In the genomic region with DNA sequence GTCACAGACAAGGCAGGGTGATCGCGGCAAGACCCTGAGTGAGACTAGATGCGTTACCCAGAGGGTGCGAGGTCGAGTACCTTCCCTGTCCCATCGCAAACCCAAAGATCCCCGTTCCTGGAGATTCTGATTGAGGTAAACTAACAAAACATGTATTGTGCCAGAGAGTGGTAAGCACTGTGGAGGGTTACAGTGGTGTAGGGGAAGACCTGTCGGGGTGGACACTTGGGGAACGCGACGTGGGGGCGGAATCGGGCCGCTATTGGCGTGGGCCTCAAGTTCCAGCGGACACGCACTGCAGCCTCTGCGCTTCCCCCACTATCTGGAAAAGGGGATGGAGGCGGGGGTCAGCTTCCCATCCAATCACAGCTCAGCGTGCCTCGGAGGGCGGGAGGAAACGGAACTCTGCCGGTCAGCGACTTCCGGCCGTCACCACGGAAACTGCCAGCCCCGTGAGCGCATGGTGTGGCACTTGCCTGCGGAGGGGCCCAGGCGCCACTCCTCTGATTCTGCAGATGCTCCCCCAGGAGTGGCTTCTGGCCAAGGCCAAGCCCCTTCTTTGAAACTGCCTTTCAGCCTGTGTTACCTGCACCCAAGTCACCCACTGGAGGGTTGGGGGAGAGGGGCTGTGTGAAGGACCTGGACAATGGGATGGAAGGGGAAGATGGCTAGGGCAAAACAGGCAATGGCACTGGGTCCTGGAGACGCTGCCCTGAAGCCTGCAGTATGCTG, we compare ENCODE assay signal across 8 cellular contexts. TPM values are rescaled to one million over a fixed set of nuclear protein-coding genes. Genes with fewer than 3 reads are reported as not detected.
DNase-seq lines count a peak whose midpoint lies in the region; ATAC-seq, FAIRE-seq and TF ChIP-seq lines count a peak whose summit lies in the region.

No MANE protein-coding gene starts in this region.

- TF ChIP-seq POLR2A in A549 (IDR thresholded peaks at IDR 0.05; ENCODE audit: low read length) (peak; percentile 78), prostate gland (IDR thresholded peaks at IDR 0.05) (no peak)

- peaks cover 50% of the 10 kb centered on the region for H3K36me3 Mint-ChIP-seq in activated naive CD8-positive, alpha-beta T cell treated with anti-CD3 and anti-CD28 coated beads, Interleukin-2, amount 50 U/mL, for 24 hours (ENCODE audit: low read depth)

- FAIRE-seq in A549 (lab: Jason Lieb, UNC) (peak; percentile 92), GM19239 (lab: Jason Lieb, UNC) (peak; percentile 98)

- WGBS in A549 (ENCODE audit: missing lambda C conversion rate): 2% methylated on average over 32 of the region's 33 CpGs
- WGBS in heart right ventricle, 2 donors: 1 to 2% methylated on average over 32 to 33 of the region's 33 CpGs
- 2% methylated on average over 31 of the region's 33 CpGs for WGBS in prostate gland

- DNase-seq in A549 (ENCODE audit: low read depth in 1 of 2, low spot score in 1 of 2) (peak; percentile 97 to 99), GM19239 (ENCODE audit: insufficient read length, low spot score) (peak; percentile 90), NCI-H226 (peak; percentile 95), heart right ventricle (peak; percentile 90 to 94), prostate gland (ENCODE audit: low spot score) (peak; percentile 87), NCI-H146 (lab: John Stamatoyannopoulos, UW) (no peak)
- DNase-seq in activated naive CD8-positive, alpha-beta T cell treated with anti-CD3 and anti-CD28 coated beads, Interleukin-2, amount 50 U/mL, for 24 hours: peak; percentile 89

- H3K9me3 Mint-ChIP-seq in activated naive CD8-positive, alpha-beta T cell treated with anti-CD3 and anti-CD28 coated beads, Interleukin-2, amount 50 U/mL, for 24 hours: no peaks in the 10 kb centered on the region

- peak; percentile 63 to 77 for ATAC-seq in A549
- ATAC-seq in activated naive CD8-positive, alpha-beta T cell treated with anti-CD3 and anti-CD28 coated beads, Interleukin-2, amount 50 U/mL, for 24 hours: peak; percentile 21
- ATAC-seq in heart right ventricle: peak; percentile 62 to 82 (median 72)
- no peak for ATAC-seq in GM21528 (IDR thresholded peaks at IDR 0.05; ENCODE audit: low FRiP score, unreplicated experiment)

- peaks cover 0 to 24% (median 0%) of the 10 kb centered on the region in 7 donors for H3K27me3 ChIP-seq in heart right ventricle
- no peaks in the 10 kb centered on the region for H3K27me3 ChIP-seq in prostate gland (replicated peaks; ENCODE audit: insufficient read depth)

- H3K4me3 Mint-ChIP-seq in activated naive CD8-positive, alpha-beta T cell treated with anti-CD3 and anti-CD28 coated beads, Interleukin-2, amount 50 U/mL, for 24 hours: peak overlapping the region; percentile 94

- intact Hi-C loops in heart right ventricle (cut with DNase I) (loop anchor here in 2 of 10 donors (1.0 kb wide), 2 partner anchors 13 to 14 kb away; a partner anchor contains a TSS), prostate gland (cut with DNase I) (loop anchor here (2.0 kb wide), 1 partner anchor 13 kb away; a partner anchor contains a TSS)

- H3K27ac ChIP-seq in A549 (peak overlapping the region; percentile 95 to 99), heart right ventricle (peak overlapping the region; percentile 98 to 100 (median 100)), prostate gland (peak overlapping the region; percentile 100)

- peak overlapping the region; percentile 94 for H3K4me2 ChIP-seq in A549

- no peaks in the 10 kb centered on the region for H3K9me3 ChIP-seq in A549
- no peaks in the 10 kb centered on the region for H3K9me3 ChIP-seq in heart right ventricle
- H3K9me3 ChIP-seq in prostate gland: no peaks in the 10 kb centered on the region

- peak overlapping the region; percentile 100 for H3K27ac Mint-ChIP-seq in activated naive CD8-positive, alpha-beta T cell treated with anti-CD3 and anti-CD28 coated beads, Interleukin-2, amount 50 U/mL, for 24 hours

- H3K27me3 Mint-ChIP-seq in activated naive CD8-positive, alpha-beta T cell treated with anti-CD3 and anti-CD28 coated beads, Interleukin-2, amount 50 U/mL, for 24 hours: peaks cover 2% of the 10 kb centered on the region

- no peak for TF ChIP-seq RAD21 in A549 (conservative IDR thresholded peaks at IDR 0.05 in 1 of 2, IDR thresholded peaks at IDR 0.05 in 1 of 2)

- POLR2A ChIA-PET in A549 (lab: Yijun Ruan, JAX): interaction anchor here (0.7 to 2.9 kb wide), 13 partner anchors 9 to 376 kb away, joined by 3 to 37 read pairs (median 6); a partner anchor contains a TSS

- TF ChIP-seq EP300 in A549 (IDR thresholded peaks at IDR 0.05): no peak

- CTCF ChIA-PET in A549 (lab: Yijun Ruan, JAX): interaction anchor here (0.7 to 4.0 kb wide), 4 partner anchors 10 to 45 kb away, joined by 3 to 28 read pairs (median 5); a partner anchor contains a TSS

- TF ChIP-seq CTCF in A549 (IDR thresholded peaks at IDR 0.05) (no peak), heart right ventricle (IDR thresholded peaks at IDR 0.05) (no peak), prostate gland (IDR thresholded peaks at IDR 0.05) (no peak)

- H3K4me3 ChIP-seq in A549 (peak overlapping the region; percentile 78), heart right ventricle (peak overlapping the region; percentile 57 to 98 (median 76)), prostate gland (peak overlapping the region; percentile 76 to 81)

- H3K36me3 ChIP-seq in heart right ventricle (peaks cover 0 to 16% (median 11%) of the 10 kb centered on the region in 9 donors), prostate gland (no peaks in the 10 kb centered on the region)

- H3K4me1 ChIP-seq in A549 (peaks cover 34% of the 10 kb centered on the region), heart right ventricle (peaks cover 26 to 70% (median 60%) of the 10 kb centered on the region in 9 donors), prostate gland (replicated peaks) (peaks cover 20% of the 10 kb centered on the region)

- peaks cover 80% of the 10 kb centered on the region for H3K4me1 Mint-ChIP-seq in activated naive CD8-positive, alpha-beta T cell treated with anti-CD3 and anti-CD28 coated beads, Interleukin-2, amount 50 U/mL, for 24 hours

TF ChIP-seq in A549, 52 proteins besides CTCF, POLR2A, EP300 and RAD21 (continues in another document):
- TF ChIP-seq FOSL2 (IDR thresholded peaks at IDR 0.05) (no peak), FOSL2 (CRISPR knock-in tag; IDR thresholded peaks at IDR 0.05) (peak; percentile 21; the same call in 1 of the 2 replicates), ESRRA (IDR thresholded peaks at IDR 0.05; ENCODE audit: borderline replicate concordance, low read length) (no peak), CHD4 (IDR thresholded peaks at IDR 0.05; ENCODE audit: borderline replicate concordance) (no peak), ZSCAN20 (CRISPR knock-in tag; IDR thresholded peaks at IDR 0.05) (no peak), MYC (IDR thresholded peaks at IDR 0.05; ENCODE audit: borderline replicate concordance, low read length) (peak; percentile 96), MAFK (IDR thresholded peaks at IDR 0.05; ENCODE audit: partially characterized antibody) (no peak)
- TF ChIP-seq, protein P1, sequence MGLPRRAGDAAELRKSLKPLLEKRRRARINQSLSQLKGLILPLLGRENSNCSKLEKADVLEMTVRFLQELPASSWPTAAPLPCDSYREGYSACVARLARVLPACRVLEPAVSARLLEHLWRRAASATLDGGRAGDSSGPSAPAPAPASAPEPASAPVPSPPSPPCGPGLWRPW (IDR thresholded peaks at IDR 0.05): no peak

RNA-seq across cellular contexts. Expression of a gene that starts 1.0 kb away (rescaled TPM):
- polyA plus RNA-seq in A549 (2011; rRNA removed) (185 and 190 TPM in 2 replicates), A549 (2017; fragmentation: RNase III; extraction: RNeasy Plus Mini Kit Qiagen cat#74134 plus additional on column Dnase treatment) (135 to 139 TPM (median 137 TPM) in 3 replicates), heart right ventricle (100 to 1,000 TPM in 1 of 2 donors, 10 to 100 TPM in 1; 45.4 to 115 TPM)
- 137 and 162 TPM in 2 replicates for polyA plus RNA-seq in A549 (2012; cell fraction: cytosol; rRNA removed)
- polyA plus RNA-seq in A549 (2012; cell fraction: nucleus; rRNA removed): 124 and 127 TPM in 2 replicates
- 210 and 218 TPM in 2 replicates for polyA minus RNA-seq in A549 (2011; rRNA and poly(A)+ RNA removed)
- total RNA-seq in heart right ventricle (100 to 1,000 TPM; 107 to 146 (median 122) TPM), prostate gland (10 to 100 TPM; 27.7 to 44.2 TPM)

RNA-seq across cellular contexts. Expression of a gene that starts 4.5 kb away (rescaled TPM):
- 223 and 280 TPM in 2 replicates for polyA plus RNA-seq in A549 (2011; rRNA removed)
- polyA plus RNA-seq in A549 (2012; cell fraction: cytosol; rRNA removed): 234 and 296 TPM in 2 replicates
- 118 and 141 TPM in 2 replicates for polyA plus RNA-seq in A549 (2012; cell fraction: nucleus; rRNA removed)
- polyA plus RNA-seq in A549 (2017; fragmentation: RNase III; extraction: RNeasy Plus Mini Kit Qiagen cat#74134 plus additional on column Dnase treatment): 192 to 227 TPM (median 198 TPM) in 3 replicates
- 198 and 245 TPM in 2 replicates for polyA minus RNA-seq in A549 (2011; rRNA and poly(A)+ RNA removed)
- 100 to 1,000 TPM; 123 to 151 (median 131) TPM for total RNA-seq in heart right ventricle
- polyA plus RNA-seq in heart right ventricle: 100 to 1,000 TPM; 239 to 349 TPM
- 100 to 1,000 TPM; 102 to 126 TPM for total RNA-seq in prostate gland

RNA-seq across cellular contexts. Expression of a gene that starts 13.7 kb away (rescaled TPM):
- polyA plus RNA-seq in A549 (2011; rRNA removed): 19.5 and 20.3 TPM in 2 replicates
- polyA plus RNA-seq in A549 (2012; cell fraction: cytosol; rRNA removed): 26.2 and 35.9 TPM in 2 replicates
- 246 and 401 TPM in 2 replicates for polyA plus RNA-seq in A549 (2012; cell fraction: nucleus; rRNA removed)
- 19.1 to 21.7 TPM (median 20.3 TPM) in 3 replicates for polyA plus RNA-seq in A549 (2017; fragmentation: RNase III; extraction: RNeasy Plus Mini Kit Qiagen cat#74134 plus additional on column Dnase treatment)
- 18.7 and 18.9 TPM in 2 replicates for polyA minus RNA-seq in A549 (2011; rRNA and poly(A)+ RNA removed)
- 10 to 100 TPM in 2 of 10 donors, 1 to 10 TPM in 8; 4.4 to 12.0 (median 8.3) TPM for total RNA-seq in heart right ventricle
- polyA plus RNA-seq in heart right ventricle: 10 to 100 TPM in 1 of 2 donors, 1 to 10 TPM in 1; 7.6 to 28.0 TPM
- 10 to 100 TPM; 47.5 to 67.3 TPM for total RNA-seq in prostate gland

RNA-seq across cellular contexts. Expression of a gene that starts 15.6 kb away (rescaled TPM):
- polyA plus RNA-seq in A549 (2011; rRNA removed): 576 and 735 TPM in 2 replicates
- polyA plus RNA-seq in A549 (2012; cell fraction: cytosol; rRNA removed): 1,530 and 1,851 TPM in 2 replicates
- polyA plus RNA-seq in A549 (2012; cell fraction: nucleus; rRNA removed): 2,680 and 4,180 TPM in 2 replicates
- 656 to 743 TPM (median 666 TPM) in 3 replicates for polyA plus RNA-seq in A549 (2017; fragmentation: RNase III; extraction: RNeasy Plus Mini Kit Qiagen cat#74134 plus additional on column Dnase treatment)
- 1,927 and 2,378 TPM in 2 replicates for polyA minus RNA-seq in A549 (2011; rRNA and poly(A)+ RNA removed)
- 100 to 1,000 TPM; 121 to 163 (median 150) TPM for total RNA-seq in heart right ventricle
- polyA plus RNA-seq in heart right ventricle: 100 to 1,000 TPM; 105 to 129 TPM
- 100 to 1,000 TPM; 237 to 374 TPM for total RNA-seq in prostate gland

RNA-seq across cellular contexts. Expression of a gene that starts 39.8 kb away (rescaled TPM):
- polyA plus RNA-seq in A549 (2011; rRNA removed): 6.2 and 6.4 TPM in 2 replicates
- 14.2 and 19.4 TPM in 2 replicates for polyA plus RNA-seq in A549 (2012; cell fraction: cytosol; rRNA removed)
- 28.8 and 41.9 TPM in 2 replicates for polyA plus RNA-seq in A549 (2012; cell fraction: nucleus; rRNA removed)
- 11.8 to 14.3 TPM (median 13.4 TPM) in 3 replicates for polyA plus RNA-seq in A549 (2017; fragmentation: RNase III; extraction: RNeasy Plus Mini Kit Qiagen cat#74134 plus additional on column Dnase treatment)
- 4.7 and 7.5 TPM in 2 replicates for polyA minus RNA-seq in A549 (2011; rRNA and poly(A)+ RNA removed)
- 10 to 100 TPM in 5 of 10 donors, 1 to 10 TPM in 5; 7.7 to 13.3 (median 9.7) TPM for total RNA-seq in heart right ventricle
- 1 to 10 TPM; 7.1 to 8.7 TPM for polyA plus RNA-seq in heart right ventricle
- total RNA-seq in prostate gland: 10 to 100 TPM; 22.0 to 24.0 TPM
